Comparison of ENCODE assay signal across 29 cellular contexts in genomic region chr10:32132357-32132756, GRCh38.
DNase-seq lines count a peak whose midpoint lies in the region; ATAC-seq and TF ChIP-seq lines count a peak whose summit lies in the region.
"Had no signal": no experiment of that assay in that cellular context is flagged by ENCODE, and none has a peak within 500 bp of the region (broad histone marks: within the 10 kb centered on the region; RNA-seq: fewer than 3 reads in every experiment).

No MANE protein-coding gene starts in this region.

- H3K14ac ChIP-seq in H9 (ENCODE audit: insufficient read depth, low read length): no peak overlapping the region
- no peak overlapping the region for H3K14ac ChIP-seq in mesenchymal stem cell (ENCODE audit: low read length in 2 of 2)

- no peak overlapping the region for H2AFZ ChIP-seq in DND-41 (ENCODE audit: low read depth, low read length)
- peak overlapping the region; percentile 69 for H2AFZ ChIP-seq in H9 (ENCODE audit: low read length)
- no peak overlapping the region for H2AFZ ChIP-seq in mesenchymal stem cell (ENCODE audit: low read depth, low read length)
- H2AFZ ChIP-seq: PC-9 had no signal

- no peak for ATAC-seq in DND-41 (ENCODE audit: insufficient read depth, low read depth)
- peak; percentile 92 for ATAC-seq in WTC11
- ATAC-seq in left colon: peak; percentile 18
- ATAC-seq in HG02610 (IDR thresholded peaks at IDR 0.05; ENCODE audit: unreplicated experiment): no peak
- ATAC-seq in HG02970 (IDR thresholded peaks at IDR 0.05; ENCODE audit: low FRiP score, unreplicated experiment): no peak
- ATAC-seq: left ventricle myocardium superior, psoas muscle, sciatic nerve, SK-N-SH treated with all-trans-retinoic acid at 6 μM for 48 hours, T-helper 17 cell had no signal

- CTCF ChIA-PET in WTC11 (lab: Charles Lee): no interaction called here

- H3K4ac ChIP-seq in H9 (ENCODE audit: low read depth, low read length) (no peak overlapping the region), mesenchymal stem cell (ENCODE audit: low read depth in 1 of 2, low read length in 2 of 2) (no peak overlapping the region)

- H3K27ac ChIP-seq in DND-41 (ENCODE audit: low read length): no peak overlapping the region
- no peak overlapping the region for H3K27ac ChIP-seq in H9 (ENCODE audit: insufficient read length, low read depth, low read length)
- no peak overlapping the region for H3K27ac ChIP-seq in mesenchymal stem cell (ENCODE audit: low read length, poor library complexity, severe bottlenecking)
- H3K27ac ChIP-seq: ascending aorta, BLaER1, PC-9, psoas muscle, tibial artery had no signal

- no peaks in the 10 kb centered on the region for H3K27me3 ChIP-seq in DND-41 (ENCODE audit: insufficient read depth, low read length, poor library complexity)
- H3K27me3 ChIP-seq in H9 (ENCODE audit: insufficient read depth, low read length): no peaks in the 10 kb centered on the region
- H3K27me3 ChIP-seq in mesenchymal stem cell (ENCODE audit: control insufficient read depth in 1 of 2, insufficient read depth in 1 of 2, low read length in 2 of 2): no peaks in the 10 kb centered on the region
- H3K27me3 ChIP-seq: ascending aorta, BLaER1, tibial artery had no signal

- no peaks in the 10 kb centered on the region for H4K20me1 ChIP-seq in DND-41 (ENCODE audit: insufficient read depth, low read length)
- no peaks in the 10 kb centered on the region for H4K20me1 ChIP-seq in H9 (ENCODE audit: control insufficient read depth, insufficient read depth, insufficient read length)
- H4K20me1 ChIP-seq: BLaER1 had no signal

- no peak overlapping the region for H3K4me3 Mint-ChIP-seq in H9
- no peak overlapping the region for H3K4me3 Mint-ChIP-seq in WTC11
- H3K4me3 Mint-ChIP-seq: activated naive CD8-positive, alpha-beta T cell treated with anti-CD3 and anti-CD28 coated beads, Interleukin-2, amount 10 ng/mL, durations not matched to agents 7 days and 5 days; T-helper 17 cell had no signal

- no peaks in the 10 kb centered on the region for H3K9me3 Mint-ChIP-seq in H9
- no peaks in the 10 kb centered on the region for H3K9me3 Mint-ChIP-seq in WTC11
- H3K9me3 Mint-ChIP-seq: naive B cell had no signal

- H2BK12ac ChIP-seq in H9 (ENCODE audit: insufficient read length, low read depth, low read length): no peak overlapping the region
- H2BK12ac ChIP-seq in mesenchymal stem cell (ENCODE audit: low read length in 2 of 2): no peak overlapping the region

- no peak overlapping the region for H4K91ac ChIP-seq in H9 (ENCODE audit: insufficient read length, low read depth, low read length)
- H4K91ac ChIP-seq in mesenchymal stem cell (ENCODE audit: low read length): no peak overlapping the region

- H3K79me1 ChIP-seq in H9 (ENCODE audit: insufficient read depth, low read depth, low read length, poor library complexity, severe bottlenecking) (no peaks in the 10 kb centered on the region), mesenchymal stem cell (replicated peaks; ENCODE audit: low read length, poor library complexity, severe bottlenecking) (no peaks in the 10 kb centered on the region)

- H3K36me3 Mint-ChIP-seq in H9 (ENCODE audit: insufficient read depth in 1 of 3, low read depth in 3 of 3): no peaks in the 10 kb centered on the region
- no peaks in the 10 kb centered on the region for H3K36me3 Mint-ChIP-seq in WTC11
- H3K36me3 Mint-ChIP-seq: activated naive CD8-positive, alpha-beta T cell treated with anti-CD3 and anti-CD28 coated beads, Interleukin-2, amount 10 ng/mL, durations not matched to agents 7 days and 5 days; naive B cell had no signal

- no peak overlapping the region for H3K4me3 ChIP-seq in DND-41 (ENCODE audit: low read depth in 1 of 2, low read length in 2 of 2)
- H3K4me3 ChIP-seq in mesenchymal stem cell (ENCODE audit: insufficient read depth in 1 of 2, low read depth in 1 of 2, low read length in 2 of 2): no peak overlapping the region
- H3K4me3 ChIP-seq: ascending aorta, BLaER1, PC-9, psoas muscle, tibial artery had no signal

- H3K4me1 Mint-ChIP-seq in H9: peaks cover 14 to 15% of the 10 kb centered on the region in 2 experiments
- H3K4me1 Mint-ChIP-seq in WTC11: peaks cover 17% of the 10 kb centered on the region
- H3K4me1 Mint-ChIP-seq: naive B cell had no signal

- no peak overlapping the region for H2BK120ac ChIP-seq in H9 (ENCODE audit: low read depth, low read length, poor library complexity, severe bottlenecking)
- H2BK120ac ChIP-seq in mesenchymal stem cell (ENCODE audit: low read depth, low read length): no peak overlapping the region

- H2BK5ac ChIP-seq in H9 (ENCODE audit: insufficient read length, low read length): no peak overlapping the region
- no peak overlapping the region for H2BK5ac ChIP-seq in mesenchymal stem cell (ENCODE audit: low read depth, low read length, poor library complexity, severe bottlenecking)

- peak; percentile 17 for DNase-seq in DND-41
- DNase-seq in H9: peak; percentile 60
- DNase-seq in WTC11 (ENCODE audit: low spot score): peak; percentile 71
- DNase-seq in left colon: peak in 1 of 2 donors; percentile 38
- no peak for DNase-seq in mesenchymal stem cell
- DNase-seq: activated CD4-positive, alpha-beta T cell treated with anti-CD3 and anti-CD28 coated beads for 48 hours; activated effector memory CD4-positive, alpha-beta T cell treated with Interleukin-2 at 50 U/mL for 16 hours; activated naive CD8-positive, alpha-beta T cell treated with anti-CD3 and anti-CD28 coated beads, Interleukin-2, amount 10 ng/mL, durations not matched to agents 7 days and 5 days; activated T-cell treated with anti-CD3 and anti-CD28 coated beads, Interleukin-2, amount 50 U/mL, for 1 hour; DMS153; HCEC 1CT; islet precursor cell; left ventricle myocardium superior; naive B cell; NCI-H1048; NCI-H1694 treated with DMSO at 0.1 percent for 48 hours; NCI-H524 treated with DMSO at 0.1 percent for 48 hours; occipital lobe; PC-9; psoas muscle; stimulated activated CD8-positive, alpha-beta memory T cell treated with anti-CD3 and anti-CD28 coated beads, Interleukin-4, amount 100 ng/mL, for 48 hours; T-helper 17 cell; tibial artery had no signal

- H2BK15ac ChIP-seq in H9 (ENCODE audit: low read depth, low read length): no peak overlapping the region
- H2BK15ac ChIP-seq in mesenchymal stem cell (ENCODE audit: low read depth, poor library complexity, severe bottlenecking): no peak overlapping the region

- no peak overlapping the region for H3K9ac ChIP-seq in DND-41 (ENCODE audit: low read depth, low read length)
- no peak overlapping the region for H3K9ac ChIP-seq in H9 (ENCODE audit: extremely low read depth, insufficient read length, low read length)
- H3K9ac ChIP-seq in mesenchymal stem cell (ENCODE audit: low read length): no peak overlapping the region
- H3K9ac ChIP-seq: BLaER1 had no signal

- no peak overlapping the region for H4K5ac ChIP-seq in H9 (ENCODE audit: insufficient read length, low read depth, low read length)

- H2AK5ac ChIP-seq in H9 (ENCODE audit: insufficient read length, low read length) (no peak overlapping the region), mesenchymal stem cell (ENCODE audit: low read length, severe bottlenecking) (no peak overlapping the region)

- H3K9me3 ChIP-seq in DND-41 (ENCODE audit: insufficient read depth, low read length, severe bottlenecking) (no peaks in the 10 kb centered on the region), H9 (ENCODE audit: control insufficient read depth, low read depth, low read length) (no peaks in the 10 kb centered on the region), mesenchymal stem cell (ENCODE audit: control insufficient read depth, low read length) (no peaks in the 10 kb centered on the region)
- H3K9me3 ChIP-seq: ascending aorta, BLaER1, psoas muscle, tibial artery had no signal

- no peaks in the 10 kb centered on the region for H3K27me3 Mint-ChIP-seq in H9 (ENCODE audit: low read depth)
- no peaks in the 10 kb centered on the region; the same call in 1 of the 2 replicates for H3K27me3 Mint-ChIP-seq in WTC11 (ENCODE audit: low read depth)
- H3K27me3 Mint-ChIP-seq: activated naive CD8-positive, alpha-beta T cell treated with anti-CD3 and anti-CD28 coated beads, Interleukin-2, amount 10 ng/mL, durations not matched to agents 7 days and 5 days; T-helper 17 cell had no signal

- H3K27ac Mint-ChIP-seq in H9 (no peak overlapping the region), WTC11 (no peak overlapping the region)
- H3K27ac Mint-ChIP-seq: naive B cell, T-helper 17 cell had no signal

- no peaks in the 10 kb centered on the region for H3K23me2 ChIP-seq in H9 (ENCODE audit: insufficient read length, low read depth, low read length, poor library complexity, severe bottlenecking)

- intact Hi-C loops in left colon (cut with DNase I, micrococcal nuclease): no loop called here

- H3K4me2 ChIP-seq in DND-41 (ENCODE audit: insufficient read depth, low read length) (no peak overlapping the region), H9 (ENCODE audit: insufficient read depth, insufficient read length, low read length) (no peak overlapping the region), mesenchymal stem cell (ENCODE audit: low read length, poor library complexity, severe bottlenecking) (no peak overlapping the region)
- H3K4me2 ChIP-seq: BLaER1, PC-9 had no signal

- H3K4me1 ChIP-seq in DND-41 (ENCODE audit: insufficient read depth, low read length) (no peaks in the 10 kb centered on the region), H9 (ENCODE audit: insufficient read depth, low read length) (no peaks in the 10 kb centered on the region; the same call in 1 of the 2 replicates), mesenchymal stem cell (ENCODE audit: control insufficient read depth, insufficient read depth, low read depth, low read length) (no peaks in the 10 kb centered on the region)
- H3K4me1 ChIP-seq: ascending aorta, BLaER1, psoas muscle, tibial artery had no signal

- no peaks in the 10 kb centered on the region for H3K36me3 ChIP-seq in DND-41 (ENCODE audit: insufficient read depth, low read length)
- H3K36me3 ChIP-seq in mesenchymal stem cell (ENCODE audit: control insufficient read depth in 1 of 2, insufficient read depth in 2 of 2, low read depth in 1 of 2, low read length in 2 of 2): no peaks in the 10 kb centered on the region
- H3K36me3 ChIP-seq: ascending aorta, BLaER1, tibial artery had no signal

- no peak overlapping the region for H2BK20ac ChIP-seq in H9 (ENCODE audit: low read depth, low read length, poor library complexity, severe bottlenecking)

- H3K56ac ChIP-seq in H9 (ENCODE audit: insufficient read length, low read depth, low read length): no peak overlapping the region

- WGBS in H9 (ENCODE audit: extremely low coverage, insufficient read length, low lambda C conversion rate): no CpG with 5 or more reads among the region's 7 CpGs
- WGBS in mesenchymal stem cell: 85% methylated on average over 7 of the region's 7 CpGs

- no peak for TF ChIP-seq CTCF in DND-41 (IDR thresholded peaks at IDR 0.05; ENCODE audit: borderline replicate concordance, extremely low read depth, low read length, poor library complexity, severe bottlenecking)
- TF ChIP-seq CTCF in H9 (conservative IDR thresholded peaks at IDR 0.05): no peak
- no peak for TF ChIP-seq CTCF in WTC11 (IDR thresholded peaks at IDR 0.05)

- H3K18ac ChIP-seq in H9 (ENCODE audit: insufficient read length, low read depth, low read length): no peak overlapping the region
- H3K18ac ChIP-seq in mesenchymal stem cell (ENCODE audit: low read depth in 1 of 2, low read length in 2 of 2): no peak overlapping the region

- no peaks in the 10 kb centered on the region for H3K79me2 ChIP-seq in DND-41 (ENCODE audit: insufficient read depth, low read length)
- no peaks in the 10 kb centered on the region for H3K79me2 ChIP-seq in H9 (ENCODE audit: insufficient read depth, low read length)

- POLR2A ChIA-PET in WTC11 (lab: Charles Lee): interaction anchor here (0.6 kb wide), 1 partner anchor 1079 kb away, joined by 3 read pairs; no protein-coding TSS in a partner anchor

- H3T11ph ChIP-seq in H9 (ENCODE audit: low read length): no peak overlapping the region

- H3K23ac ChIP-seq in H9 (ENCODE audit: insufficient read length, low read depth, low read length) (no peak overlapping the region), mesenchymal stem cell (ENCODE audit: low read length in 2 of 2) (no peak overlapping the region)

- H4K8ac ChIP-seq in H9 (replicated peaks; ENCODE audit: insufficient read length, low read depth, low read length) (no peak overlapping the region), mesenchymal stem cell (ENCODE audit: low read length) (no peak overlapping the region)

Comparison
In these comparisons a context has a peak if more than half of its experiments do, and no peak if none do; other contexts are left out.
1. ATAC-seq: peak in WTC11 (single experiment) and left colon (single experiment); none in DND-41 (single experiment), HG02610 (single experiment) and HG02970 (single experiment).